14 cellular contexts compared by ENCODE assay signal in genomic region chr11:86483591-86484163, GRCh38.
DNase-seq lines count a peak whose midpoint lies in the region; ATAC-seq, FAIRE-seq and TF ChIP-seq lines count a peak whose summit lies in the region.
"Had no signal": no experiment of that assay in that cellular context is flagged by ENCODE, and none has a peak within 500 bp of the region (broad histone marks: within the 10 kb centered on the region; RNA-seq: fewer than 3 reads in every experiment).

No MANE protein-coding gene starts in this region.

- H4K91ac ChIP-seq in H1 (replicated peaks; ENCODE audit: insufficient read length, low read length), result peak overlapping the region; percentile 26

- 85% methylated on average over 5 of the region's 5 CpGs; no CpG with 5 or more reads in 1 of the 2 experiments for WGBS in H1 (ENCODE audit: extremely low coverage in 1 of 2, insufficient coverage in 1 of 2, insufficient read length in 1 of 2, insufficient replicate concordance in 2 of 2, low coverage in 1 of 2, low lambda C conversion rate in 2 of 2, missing lambda C conversion rate in 1 of 2), 2 experiments

- no peaks in the 10 kb centered on the region for H3K4me1 ChIP-seq in H1 (replicated peaks in 1 of 4; ENCODE audit: control insufficient read depth in 3 of 4, insufficient read depth in 4 of 4, low read length in 3 of 4)

- no peaks in the 10 kb centered on the region for H3K36me3 Mint-ChIP-seq in nephron (ENCODE audit: low read depth)
- H3K36me3 Mint-ChIP-seq in type B pancreatic cell, result no peaks in the 10 kb centered on the region
- H3K36me3 Mint-ChIP-seq in effector memory CD8-positive, alpha-beta T cell (ENCODE audit: insufficient read depth), result peaks cover 3% of the 10 kb centered on the region
- no peaks in the 10 kb centered on the region for H3K36me3 Mint-ChIP-seq in stimulated activated effector memory CD8-positive, alpha-beta T cell treated with anti-CD3 and anti-CD28 coated beads, Interleukin-12 subunit alpha, Interleukin-12 subunit beta, amount 100 ng/mL, for 72 hours
- H3K36me3 Mint-ChIP-seq: T-cell had no signal

- no peak overlapping the region for H2AK5ac ChIP-seq in H1 (ENCODE audit: low read depth, low read length)

- no peak overlapping the region for H3K4ac ChIP-seq in H1 (replicated peaks; ENCODE audit: insufficient read length, low read depth, low read length)

- no peak overlapping the region for H3K4me3 Mint-ChIP-seq in nephron
- peak overlapping the region; percentile 37 for H3K4me3 Mint-ChIP-seq in type B pancreatic cell
- no peak overlapping the region for H3K4me3 Mint-ChIP-seq in effector memory CD8-positive, alpha-beta T cell
- no peak overlapping the region for H3K4me3 Mint-ChIP-seq in stimulated activated effector memory CD8-positive, alpha-beta T cell treated with anti-CD3 and anti-CD28 coated beads, Interleukin-12 subunit alpha, Interleukin-12 subunit beta, amount 100 ng/mL, for 72 hours
- H3K4me3 Mint-ChIP-seq: activated T-cell treated with anti-CD3 and anti-CD28 coated beads, Interleukin-2, amount 50 U/mL, for 72 hours; T-cell had no signal

- H3K27me3 ChIP-seq in H1 (replicated peaks in 1 of 4; ENCODE audit: control insufficient read depth in 3 of 4, extremely low read depth in 1 of 4, insufficient read depth in 3 of 4, low read length in 3 of 4), result no peaks in the 10 kb centered on the region

- H3K14ac ChIP-seq in H1 (ENCODE audit: insufficient read length), result no peak overlapping the region

- H3K4me2 ChIP-seq in H1 (ENCODE audit: insufficient read depth in 1 of 2, low read depth in 2 of 2, low read length in 2 of 2), result no peak overlapping the region

- H3K27me3 Mint-ChIP-seq in nephron (ENCODE audit: low read depth), result peaks cover 4% of the 10 kb centered on the region
- H3K27me3 Mint-ChIP-seq in type B pancreatic cell, result peaks cover 3% of the 10 kb centered on the region
- H3K27me3 Mint-ChIP-seq in effector memory CD8-positive, alpha-beta T cell, result no peaks in the 10 kb centered on the region
- H3K27me3 Mint-ChIP-seq: T-cell had no signal

- no peaks in the 10 kb centered on the region for H3K79me1 ChIP-seq in H1 (ENCODE audit: low read depth, low read length)

- no peaks in the 10 kb centered on the region for H3K9me3 Mint-ChIP-seq in nephron
- no peaks in the 10 kb centered on the region for H3K9me3 Mint-ChIP-seq in type B pancreatic cell
- no peaks in the 10 kb centered on the region for H3K9me3 Mint-ChIP-seq in effector memory CD8-positive, alpha-beta T cell
- H3K9me3 Mint-ChIP-seq in stimulated activated effector memory CD8-positive, alpha-beta T cell treated with anti-CD3 and anti-CD28 coated beads, Interleukin-12 subunit alpha, Interleukin-12 subunit beta, amount 100 ng/mL, for 72 hours, result no peaks in the 10 kb centered on the region
- H3K9me3 Mint-ChIP-seq: activated T-cell treated with anti-CD3 and anti-CD28 coated beads, Interleukin-2, amount 50 U/mL, for 72 hours; T-cell had no signal

- H3K23me2 ChIP-seq in H1 (ENCODE audit: low read depth, low read length), result no peaks in the 10 kb centered on the region; the same call in 1 of the 2 replicates

- H3K27ac Mint-ChIP-seq in nephron (peak overlapping the region; percentile 0 to 80 (median 60)), type B pancreatic cell (peak overlapping the region; percentile 86)
- peak overlapping the region in 1 of 2 donors; percentile 13 for H3K27ac Mint-ChIP-seq in effector memory CD8-positive, alpha-beta T cell
- no peak overlapping the region for H3K27ac Mint-ChIP-seq in stimulated activated effector memory CD8-positive, alpha-beta T cell treated with anti-CD3 and anti-CD28 coated beads, Interleukin-12 subunit alpha, Interleukin-12 subunit beta, amount 100 ng/mL, for 72 hours
- H3K27ac Mint-ChIP-seq: activated T-cell treated with anti-CD3 and anti-CD28 coated beads, Interleukin-2, amount 50 U/mL, for 72 hours; T-cell had no signal

- no peak for FAIRE-seq in H1 (lab: Jason Lieb, UNC)

- H3K9me3 ChIP-seq in H1 (ENCODE audit: insufficient read depth in 2 of 2, low read depth in 1 of 2, low read length in 1 of 2), result no peaks in the 10 kb centered on the region

- TF ChIP-seq CTCF in H1 (IDR thresholded peaks at IDR 0.05; ENCODE audit: control extremely low read depth in 1 of 3, insufficient read depth in 1 of 3, low read depth in 1 of 3, low read length in 3 of 3) (no peak), nephron (IDR thresholded peaks at IDR 0.05; ENCODE audit: unreplicated experiment in 3 of 3) (no peak), type B pancreatic cell (conservative IDR thresholded peaks at IDR 0.05) (no peak)

- no peak overlapping the region for H3K9ac ChIP-seq in H1 (replicated peaks in 1 of 4; ENCODE audit: extremely low read depth in 1 of 4, low read depth in 3 of 4, low read length in 3 of 4)

- no peak overlapping the region for H2BK12ac ChIP-seq in H1 (ENCODE audit: low read depth, low read length)

- H3K36me3 ChIP-seq in H1 (ENCODE audit: control insufficient read depth in 2 of 4, insufficient read depth in 4 of 4, low read length in 3 of 4), result no peaks in the 10 kb centered on the region

- no peak overlapping the region for H2BK120ac ChIP-seq in H1 (replicated peaks; ENCODE audit: low read depth, low read length)

- peaks cover 66% of the 10 kb centered on the region for H3K4me1 Mint-ChIP-seq in nephron
- H3K4me1 Mint-ChIP-seq in type B pancreatic cell (ENCODE audit: unreplicated experiment), result peaks cover 41% of the 10 kb centered on the region
- peaks cover 16 to 28% of the 10 kb centered on the region in 2 donors for H3K4me1 Mint-ChIP-seq in effector memory CD8-positive, alpha-beta T cell (ENCODE audit: low read depth in 2 of 2)
- H3K4me1 Mint-ChIP-seq in stimulated activated effector memory CD8-positive, alpha-beta T cell treated with anti-CD3 and anti-CD28 coated beads, Interleukin-12 subunit alpha, Interleukin-12 subunit beta, amount 100 ng/mL, for 72 hours, result peaks cover 19% of the 10 kb centered on the region

- no peaks in the 10 kb centered on the region for H3K79me2 ChIP-seq in H1 (ENCODE audit: control insufficient read depth in 1 of 2, insufficient read depth in 2 of 2, low read length in 2 of 2)

- no peak for TF ChIP-seq POLR2A in H1 (IDR thresholded peaks at IDR 0.05; ENCODE audit: control extremely low read depth in 1 of 2, low read depth in 2 of 2, low read length in 2 of 2)

- POLR2A ChIA-PET in H1 (lab: Charles Lee; ENCODE audit: partially characterized antibody), result no interaction called here

- no peak overlapping the region for H3K4me3 ChIP-seq in H1 (ENCODE audit: extremely low read depth in 1 of 4, insufficient read depth in 2 of 4, low read depth in 3 of 4, low read length in 4 of 4)

- DNase-seq in DMS 273 (lab: John Stamatoyannopoulos, UW; ENCODE audit: unreplicated experiment) (peak; percentile 50), DMS 273 treated with DMSO at 0.1 percent for 48 hours (lab: John Stamatoyannopoulos, UW) (no peak), H1 (ENCODE audit: low read depth in 1 of 2, low spot score in 2 of 2) (no peak), type B pancreatic cell (ENCODE audit: extremely low spot score, unreplicated experiment) (no peak)
- DNase-seq in effector memory CD8-positive, alpha-beta T cell, result no peak
- DNase-seq in stimulated activated effector memory CD8-positive, alpha-beta T cell treated with anti-CD3 and anti-CD28 coated beads, Interleukin-12 subunit alpha, Interleukin-12 subunit beta, amount 100 ng/mL, for 72 hours (ENCODE audit: low spot score in 2 of 2), result no peak
- DNase-seq: activated T-cell treated with anti-CD3 and anti-CD28 coated beads, Interleukin-2, amount 50 U/mL, for 72 hours; amniotic stem cell; effector CD8-positive, alpha-beta T cell; posterior cingulate gyrus; T-cell had no signal

- no peak overlapping the region for H3K23ac ChIP-seq in H1 (ENCODE audit: insufficient read length)

- TF ChIP-seq RAD21 in H1 (IDR thresholded peaks at IDR 0.05 in 1 of 2, conservative IDR thresholded peaks at IDR 0.05 in 1 of 2; ENCODE audit: low read depth in 2 of 2, low read length in 2 of 2), result no peak

- CTCF ChIA-PET in H1 (lab: Charles Lee; ENCODE audit: partially characterized antibody), result interaction anchor here (1.0 to 1.6 kb wide), 3 partner anchors 9 to 125 kb away, joined by 3 to 6 read pairs (median 4); no protein-coding TSS in a partner anchor

- no peak overlapping the region for H2BK20ac ChIP-seq in H1 (ENCODE audit: low read length)

- ATAC-seq in effector memory CD8-positive, alpha-beta T cell (replicated peaks), result no peak
- ATAC-seq in HG03432 (IDR thresholded peaks at IDR 0.05; ENCODE audit: unreplicated experiment), result no peak
- ATAC-seq in stimulated activated effector memory CD8-positive, alpha-beta T cell treated with anti-CD3 and anti-CD28 coated beads, Interleukin-12 subunit alpha, Interleukin-12 subunit beta, amount 100 ng/mL, for 72 hours, result no peak
- ATAC-seq: activated T-cell treated with anti-CD3 and anti-CD28 coated beads, Interleukin-2, amount 50 U/mL, for 72 hours; T-cell had no signal

- no peak overlapping the region for H2BK15ac ChIP-seq in H1 (ENCODE audit: low read length)

- no peak for TF ChIP-seq EP300 in H1 (IDR thresholded peaks at IDR 0.05; ENCODE audit: borderline replicate concordance in 1 of 2, low read depth in 2 of 2, low read length in 2 of 2)

- no peak overlapping the region for H2BK5ac ChIP-seq in H1 (ENCODE audit: low read depth, low read length)

- no peak overlapping the region for H3K18ac ChIP-seq in H1 (ENCODE audit: extremely low read depth, low read length)

- no peak overlapping the region for H4K5ac ChIP-seq in H1 (ENCODE audit: insufficient read length, low read depth, low read length)

- H2AFZ ChIP-seq in H1 (ENCODE audit: low read length), result no peak overlapping the region

- no peak overlapping the region for H3K56ac ChIP-seq in H1 (replicated peaks; ENCODE audit: insufficient read length, low read depth, low read length)

- no peak overlapping the region for H3K27ac ChIP-seq in H1 (ENCODE audit: low read depth, low read length)
- H3K27ac ChIP-seq: 22Rv1 had no signal

- no peaks in the 10 kb centered on the region for H4K20me1 ChIP-seq in H1 (replicated peaks in 1 of 2; ENCODE audit: control insufficient read depth in 1 of 2, insufficient read depth in 2 of 2, low read length in 2 of 2)

- H4K8ac ChIP-seq in H1 (ENCODE audit: extremely low read depth, insufficient read depth, low read length), result no peak overlapping the region

TF ChIP-seq in H1, 55 proteins besides CTCF, POLR2A, EP300 and RAD21:
- TF ChIP-seq KDM1A (IDR thresholded peaks at IDR 0.05; ENCODE audit: borderline replicate concordance, low read length), result no peak
- TF ChIP-seq PHF8 (conservative IDR thresholded peaks at IDR 0.05; ENCODE audit: low read depth, low read length), result no peak
